In genomic region chr16:89531821-89532526, GRCh38 we compare ENCODE assay signal across 30 cellular contexts.
"Had no signal": no experiment of that assay in that cellular context is flagged by ENCODE, and none has a peak within 500 bp of the region (broad histone marks: within the 10 kb centered on the region; RNA-seq: fewer than 3 reads in every experiment).

No MANE protein-coding gene starts in this region.

- DNase-seq: activated CD4-positive, alpha-beta memory T cell treated with anti-CD3 and anti-CD28 coated beads, Interleukin-2, amount 10 ng/mL, durations not matched to agents 7 days and 5 days; activated CD4-positive, alpha-beta T cell treated with anti-CD3 and anti-CD28 coated beads, Interleukin-2, amount 10 ng/mL, durations not matched to agents 24 days and 14 days; activated CD4-positive, CD25-positive, alpha-beta regulatory T cell treated with anti-CD3 and anti-CD28 coated beads, Interleukin-2, amount 50 U/mL, for 72 hours; activated CD8-positive, alpha-beta memory T cell treated with anti-CD3 and anti-CD28 coated beads, Interleukin-2, amount 50 U/mL, for 48 hours; activated naive CD4-positive, alpha-beta T cell; activated naive CD8-positive, alpha-beta T cell treated with anti-CD3 and anti-CD28 coated beads for 36 hours; activated T-cell treated with anti-CD3 and anti-CD28 coated beads, Interleukin-2, amount 50 U/mL, for 24 hours; adrenal gland; aorta; body of pancreas; colonic mucosa; dorsolateral prefrontal cortex; effector memory CD4-positive, alpha-beta T cell; foreskin fibroblast; heart left ventricle; hypothalamus; immature natural killer cell; kidney; naive B cell; nephron progenitor cell; pancreas; stimulated activated naive CD4-positive, alpha-beta T cell; T-helper 2 cell; tibial artery had no signal

- H3K4me3 Mint-ChIP-seq: activated CD4-positive, alpha-beta memory T cell treated with anti-CD3 and anti-CD28 coated beads, Interleukin-2, amount 10 ng/mL, durations not matched to agents 7 days and 5 days; activated CD4-positive, alpha-beta T cell treated with anti-CD3 and anti-CD28 coated beads, Interleukin-2, amount 10 ng/mL, durations not matched to agents 24 days and 14 days; activated naive CD8-positive, alpha-beta T cell treated with anti-CD3 and anti-CD28 coated beads for 36 hours; activated T-cell treated with anti-CD3 and anti-CD28 coated beads, Interleukin-2, amount 50 U/mL, for 24 hours; immature natural killer cell; mesothelial cell of epicardium; nephron progenitor cell had no signal

- H3K4me1 ChIP-seq: adrenal gland, body of pancreas, colonic mucosa, pancreas, prostate gland, suprapubic skin, tibial artery had no signal

- H3K9me3 Mint-ChIP-seq: activated CD4-positive, alpha-beta memory T cell treated with anti-CD3 and anti-CD28 coated beads, Interleukin-2, amount 10 ng/mL, durations not matched to agents 7 days and 5 days; activated CD4-positive, alpha-beta T cell treated with anti-CD3 and anti-CD28 coated beads, Interleukin-2, amount 10 ng/mL, durations not matched to agents 24 days and 14 days; activated naive CD8-positive, alpha-beta T cell treated with anti-CD3 and anti-CD28 coated beads for 36 hours; activated T-cell treated with anti-CD3 and anti-CD28 coated beads, Interleukin-2, amount 50 U/mL, for 24 hours; activated T-helper 2 cell treated with anti-CD3 and anti-CD28 coated beads, Interferon-gamma antibody, Interleukin-2, Interleukin-4, amounts not matched to agents 10 μg/mL and 5 μg/mL and 100 μg/mL, durations not matched to agents 14 hours and 24 hours and 36 hours; immature natural killer cell; mesothelial cell of epicardium; nephron progenitor cell had no signal

- H3K27me3 ChIP-seq: adrenal gland, body of pancreas, colonic mucosa, dorsolateral prefrontal cortex, heart left ventricle, pancreas, suprapubic skin, tibial artery had no signal

- H3K9me3 ChIP-seq: adrenal gland, body of pancreas, colonic mucosa, heart left ventricle, pancreas, prostate gland, suprapubic skin, tibial artery had no signal

- H3K27ac Mint-ChIP-seq: activated CD4-positive, alpha-beta memory T cell treated with anti-CD3 and anti-CD28 coated beads, Interleukin-2, amount 10 ng/mL, durations not matched to agents 7 days and 5 days; activated CD4-positive, alpha-beta T cell treated with anti-CD3 and anti-CD28 coated beads, Interleukin-2, amount 10 ng/mL, durations not matched to agents 24 days and 14 days; activated naive CD8-positive, alpha-beta T cell treated with anti-CD3 and anti-CD28 coated beads for 36 hours; activated T-cell treated with anti-CD3 and anti-CD28 coated beads, Interleukin-2, amount 50 U/mL, for 24 hours; activated T-helper 2 cell treated with anti-CD3 and anti-CD28 coated beads, Interferon-gamma antibody, Interleukin-2, Interleukin-4, amounts not matched to agents 10 μg/mL and 5 μg/mL and 100 μg/mL, durations not matched to agents 14 hours and 24 hours and 36 hours; immature natural killer cell; mesothelial cell of epicardium; nephron progenitor cell had no signal

- ATAC-seq: body of pancreas, esophagus mucosa, pancreas had no signal

- H3K4me1 Mint-ChIP-seq: mesothelial cell of epicardium, nephron progenitor cell had no signal

- H3K27me3 Mint-ChIP-seq: activated CD4-positive, alpha-beta memory T cell treated with anti-CD3 and anti-CD28 coated beads, Interleukin-2, amount 10 ng/mL, durations not matched to agents 7 days and 5 days; activated CD4-positive, alpha-beta T cell treated with anti-CD3 and anti-CD28 coated beads, Interleukin-2, amount 10 ng/mL, durations not matched to agents 24 days and 14 days; activated naive CD8-positive, alpha-beta T cell treated with anti-CD3 and anti-CD28 coated beads for 36 hours; activated T-cell treated with anti-CD3 and anti-CD28 coated beads, Interleukin-2, amount 50 U/mL, for 24 hours; naive B cell had no signal

- H3K36me3 ChIP-seq: colonic mucosa had no signal

- H3K27ac ChIP-seq: body of pancreas, colonic mucosa, pancreas, prostate gland, suprapubic skin, tibial artery had no signal

- H3K4me3 ChIP-seq: adrenal gland, body of pancreas, colonic mucosa, dorsolateral prefrontal cortex, heart left ventricle, lung, pancreas, prostate gland, suprapubic skin, tibial artery had no signal
